ENCODE assay signal across 20 cellular contexts in the genomic region with DNA sequence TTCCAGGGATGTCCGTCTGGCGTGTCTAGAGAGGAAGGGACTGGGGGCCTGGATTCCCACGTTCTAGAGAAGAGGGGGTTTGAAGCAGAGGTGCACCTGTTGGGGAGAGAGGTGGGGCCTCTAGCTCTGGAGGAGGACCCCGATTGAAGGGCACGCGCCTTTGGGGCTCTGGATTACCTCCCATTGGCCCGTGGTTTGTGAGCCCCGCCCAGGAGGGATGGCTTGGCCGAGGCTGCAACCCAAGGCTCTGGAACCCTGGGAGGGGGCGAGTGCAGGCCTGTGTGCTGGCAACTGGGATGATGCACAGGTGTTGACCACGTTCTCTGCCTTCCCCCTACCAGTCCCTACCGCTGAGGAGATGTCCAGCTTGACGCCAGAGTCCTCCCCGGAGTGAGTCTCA. TPM values are rescaled to one million over a fixed set of nuclear protein-coding genes. Genes with fewer than 3 reads are reported as not detected.
"Had no signal": no experiment of that assay in that cellular context is flagged by ENCODE, and none has a peak within 500 bp of the region (broad histone marks: within the 10 kb centered on the region; RNA-seq: fewer than 3 reads in every experiment).

No MANE protein-coding gene starts in this region.

- H3K27ac Mint-ChIP-seq: activated B cell treated with CpG ODN at 0.5 μM for 24 hours; activated CD8-positive, alpha-beta T cell treated with anti-CD3 and anti-CD28 coated beads for 36 hours had no signal

- H3K36me3 ChIP-seq: left ventricle myocardium inferior had no signal

- H3K4me3 Mint-ChIP-seq: activated B cell treated with CpG ODN at 0.5 μM for 24 hours; activated CD8-positive, alpha-beta T cell treated with anti-CD3 and anti-CD28 coated beads for 36 hours; activated naive CD4-positive, alpha-beta T cell treated with anti-CD3 and anti-CD28 coated beads for 36 hours; activated T-cell treated with anti-CD3 and anti-CD28 coated beads, Interleukin-2, amount 50 U/mL, for 4 hours; effector memory CD8-positive, alpha-beta T cell; nephron had no signal

- FAIRE-seq: urothelium cell line had no signal

- H3K9me3 ChIP-seq: body of pancreas had no signal

- H3K27me3 ChIP-seq: body of pancreas, tibial nerve had no signal

- ATAC-seq: body of pancreas had no signal

- H3K4me3 ChIP-seq: body of pancreas, left ventricle myocardium inferior, spleen, tibial nerve had no signal

- DNase-seq: foreskin melanocyte, left ventricle myocardium inferior, midbrain, posterior cingulate gyrus, spleen had no signal

- H3K27ac ChIP-seq: body of pancreas, left ventricle myocardium inferior, spleen, tibial nerve had no signal

- H3K27me3 Mint-ChIP-seq: activated B cell treated with CpG ODN at 0.5 μM for 24 hours; activated CD8-positive, alpha-beta T cell treated with anti-CD3 and anti-CD28 coated beads for 36 hours; effector memory CD8-positive, alpha-beta T cell had no signal

- H3K9me3 Mint-ChIP-seq: activated B cell treated with CpG ODN at 0.5 μM for 24 hours; activated CD8-positive, alpha-beta T cell treated with anti-CD3 and anti-CD28 coated beads for 36 hours; activated naive CD4-positive, alpha-beta T cell treated with anti-CD3 and anti-CD28 coated beads for 36 hours; activated T-cell treated with anti-CD3 and anti-CD28 coated beads, Interleukin-2, amount 50 U/mL, for 4 hours; effector memory CD8-positive, alpha-beta T cell; nephron had no signal

RNA-seq across cellular contexts. Expression of a gene that starts 20.2 kb away (rescaled TPM):
- total RNA-seq: activated B cell treated with CpG ODN at 0.5 μM for 24 hours; activated CD8-positive, alpha-beta T cell treated with anti-CD3 and anti-CD28 coated beads for 36 hours; activated naive CD4-positive, alpha-beta T cell treated with anti-CD3 and anti-CD28 coated beads for 36 hours; activated T-cell treated with anti-CD3 and anti-CD28 coated beads, Interleukin-2, amount 50 U/mL, for 4 hours; dermis microvascular lymphatic vessel endothelial cell; epithelial cell of proximal tubule; fibroblast of lung; kidney epithelial cell; mammary epithelial cell; renal cortical epithelial cell had no signal
- polyA plus RNA-seq: fibroblast of lung, mammary epithelial cell had no signal
